In the genomic region with DNA sequence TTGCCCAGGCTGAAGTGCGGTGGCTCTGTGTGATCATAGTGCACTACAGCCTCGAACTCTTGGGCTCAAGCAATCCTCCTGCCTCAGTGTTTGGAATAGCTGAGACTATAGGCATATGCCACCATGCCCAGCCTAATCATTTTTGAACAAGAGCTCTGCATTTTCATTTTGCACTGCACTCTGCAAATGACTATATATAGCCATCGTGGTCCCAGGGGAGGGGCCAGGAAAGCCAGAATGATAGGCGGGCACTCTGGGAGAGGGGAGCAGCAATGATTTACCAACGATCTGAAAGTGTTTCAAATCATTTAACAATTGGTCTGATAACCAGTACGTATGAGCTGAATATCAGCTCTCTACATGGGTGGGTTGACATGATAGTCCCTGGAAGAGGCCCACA, we compare ENCODE assay signal across 25 cellular contexts. TPM values are rescaled to one million over a fixed set of nuclear protein-coding genes. Genes with fewer than 3 reads are reported as not detected.
A peak's percentile ranks its signal among the peaks of the same experiment; 100 is the strongest.
DNase-seq lines count a peak whose midpoint lies in the region; ATAC-seq and TF ChIP-seq lines count a peak whose summit lies in the region.
"Had no signal": no experiment of that assay in that cellular context is flagged by ENCODE, and none has a peak within 500 bp of the region (broad histone marks: within the 10 kb centered on the region; RNA-seq: fewer than 3 reads in every experiment).

No MANE protein-coding gene starts in this region.

- H3K27me3 Mint-ChIP-seq in GM23338 (ENCODE audit: insufficient read depth, low read depth, poor library complexity) = peaks cover 6% of the 10 kb centered on the region
- H3K27me3 Mint-ChIP-seq: naive B cell, T-cell had no signal

- H3K4me1 Mint-ChIP-seq in GM23338 = peaks cover 4% of the 10 kb centered on the region; the same call in 1 of the 3 replicates
- H3K4me1 Mint-ChIP-seq: T-cell had no signal

- no peaks in the 10 kb centered on the region for H3K9me3 Mint-ChIP-seq in activated naive CD4-positive, alpha-beta T cell treated with anti-CD3 and anti-CD28 coated beads, Interleukin-2, amount 50 U/mL, for 72 hours
- H3K9me3 Mint-ChIP-seq in GM23338 = no peaks in the 10 kb centered on the region
- H3K9me3 Mint-ChIP-seq: naive B cell, T-cell had no signal

- CTCF ChIA-PET in A673 (lab: Charles Lee) = interaction anchor here (0.6 kb wide), 1 partner anchor 15 kb away, joined by 9 read pairs; no protein-coding TSS in a partner anchor

- H2AFZ ChIP-seq in hepatocyte (no peak overlapping the region), GM23338 (no peak overlapping the region)

- H3K4me2 ChIP-seq in hepatocyte (no peak overlapping the region), GM23338 (no peak overlapping the region)

- H3K36me3 ChIP-seq in A673 (ENCODE audit: insufficient read depth, low read length, poor library complexity, severe bottlenecking) (no peaks in the 10 kb centered on the region), esophagus (ENCODE audit: control insufficient read depth in 2 of 2, insufficient read depth in 2 of 2, low read length in 1 of 2) (no peaks in the 10 kb centered on the region), sigmoid colon (no peaks in the 10 kb centered on the region), hepatocyte (replicated peaks; ENCODE audit: insufficient read depth, low read depth) (no peaks in the 10 kb centered on the region), GM23338 (ENCODE audit: insufficient read depth) (no peaks in the 10 kb centered on the region)
- H3K36me3 ChIP-seq: HAP-1, ovary had no signal

- H3K4me1 ChIP-seq in A673 (ENCODE audit: insufficient read depth, low read length, poor library complexity, severe bottlenecking) (peaks cover 10% of the 10 kb centered on the region), esophagus (ENCODE audit: control insufficient read depth in 2 of 2, insufficient read depth in 2 of 2, low read length in 1 of 2) (peaks cover 0 to 2% of the 10 kb centered on the region in 2 donors), sigmoid colon (no peaks in the 10 kb centered on the region), hepatocyte (ENCODE audit: insufficient read depth) (no peaks in the 10 kb centered on the region), GM23338 (ENCODE audit: insufficient read depth) (no peaks in the 10 kb centered on the region)

- no peaks in the 10 kb centered on the region for H3K36me3 Mint-ChIP-seq in activated naive CD4-positive, alpha-beta T cell treated with anti-CD3 and anti-CD28 coated beads, Interleukin-2, amount 50 U/mL, for 72 hours
- no peaks in the 10 kb centered on the region for H3K36me3 Mint-ChIP-seq in GM23338 (ENCODE audit: low read depth)
- H3K36me3 Mint-ChIP-seq: T-cell had no signal

- 68 to 78% methylated on average over 6 of the region's 6 CpGs for WGBS in esophagus, 2 donors
- 71 to 75% methylated on average over 6 of the region's 6 CpGs for WGBS in sigmoid colon, 2 donors
- 86% methylated on average over 6 of the region's 6 CpGs for WGBS in hepatocyte (ENCODE audit: low lambda C conversion rate, missing lambda C conversion rate)

- H3K4me3 Mint-ChIP-seq in GM23338 = no peak overlapping the region
- H3K4me3 Mint-ChIP-seq: activated CD8-positive, alpha-beta T cell treated with anti-CD3 and anti-CD28 coated beads, Interleukin-2, amount 10 ng/mL, durations not matched to agents 7 days and 5 days; CD14-positive monocyte; T-cell had no signal

- H3K9me3 ChIP-seq in A673 (ENCODE audit: low read depth, low read length, poor library complexity, severe bottlenecking) (no peaks in the 10 kb centered on the region), esophagus (ENCODE audit: control insufficient read depth in 2 of 2, insufficient read depth in 1 of 2, low read depth in 1 of 2, low read length in 1 of 2) (no peaks in the 10 kb centered on the region), sigmoid colon (no peaks in the 10 kb centered on the region), hepatocyte (ENCODE audit: low read depth) (no peaks in the 10 kb centered on the region)
- H3K9me3 ChIP-seq: HAP-1, ovary had no signal

- no peak for TF ChIP-seq EP300 in sigmoid colon (IDR thresholded peaks at IDR 0.05)

- H3K4me3 ChIP-seq in A673 (ENCODE audit: low read depth, low read length, poor library complexity, severe bottlenecking) (no peak overlapping the region), NB4 (ENCODE audit: low read depth, low read length) (no peak overlapping the region), esophagus (ENCODE audit: low read depth in 1 of 2, low read length in 2 of 2) (no peak overlapping the region), sigmoid colon (no peak overlapping the region), hepatocyte (no peak overlapping the region), GM23338 (no peak overlapping the region)
- H3K4me3 ChIP-seq: HAP-1, ovary had no signal

- intact Hi-C loops in A673 (cut with micrococcal nuclease; ENCODE audit: unreplicated experiment) = no loop called here
- intact Hi-C loops in sigmoid colon (cut with DNase I) = no loop called here

- DNase-seq in A673 (ENCODE audit: low spot score) (peak; percentile 26), NB4 (ENCODE audit: low read depth) (peak; percentile 29), sigmoid colon (no peak), NCI-H526 (lab: John Stamatoyannopoulos, UW) (no peak), hepatocyte (ENCODE audit: low spot score) (no peak), GM23338 (ENCODE audit: low spot score) (no peak)
- DNase-seq in activated naive CD4-positive, alpha-beta T cell treated with anti-CD3 and anti-CD28 coated beads, Interleukin-2, amount 50 U/mL, for 72 hours (ENCODE audit: low spot score in 2 of 2) = no peak
- DNase-seq: ACHN; activated CD4-positive, CD25-positive, alpha-beta regulatory T cell treated with anti-CD3 and anti-CD28 coated beads, Interleukin-2, amount 50 U/mL, for 72 hours; activated CD8-positive, alpha-beta T cell treated with anti-CD3 and anti-CD28 coated beads, Interleukin-2, amount 10 ng/mL, durations not matched to agents 7 days and 5 days; activated naive CD4-positive, alpha-beta T cell; activated T-cell treated with anti-CD3 and anti-CD28 coated beads, Interleukin-2, amount 50 U/mL, for 1 hour; anterior cingulate cortex; central memory CD4-positive, alpha-beta T cell; KG1; naive B cell; NCI-H1048; NCI-H1930; NCI-H82; ovary; SHP77 treated with DMSO at 0.1 percent for 48 hours; T-cell had no signal

- H3K79me2 ChIP-seq in hepatocyte = no peaks in the 10 kb centered on the region
- no peaks in the 10 kb centered on the region for H3K79me2 ChIP-seq in GM23338 (replicated peaks; ENCODE audit: insufficient read depth)

- no peak for TF ChIP-seq POLR2A in NB4 (IDR thresholded peaks at IDR 0.05; ENCODE audit: extremely low read depth, insufficient read length)
- no peak for TF ChIP-seq POLR2A in sigmoid colon (IDR thresholded peaks at IDR 0.05)

- no peaks in the 10 kb centered on the region for H3K9me2 ChIP-seq in hepatocyte (replicated peaks; ENCODE audit: insufficient read depth)
- H3K9me2 ChIP-seq in GM23338 (ENCODE audit: insufficient read depth) = 0 out of 2 replicates have a peak, but pooled peaks cover 3% of the 10 kb centered on the region

- TF ChIP-seq CTCF in A673 (conservative IDR thresholded peaks at IDR 0.05; ENCODE audit: low read depth, low read length) (no peak), NB4 (IDR thresholded peaks at IDR 0.05; ENCODE audit: low read depth, low read length) (no peak), sigmoid colon (IDR thresholded peaks at IDR 0.05) (no peak), hepatocyte (IDR thresholded peaks at IDR 0.05; ENCODE audit: poor library complexity) (no peak), GM23338 (conservative IDR thresholded peaks at IDR 0.05; ENCODE audit: low read depth in 2 of 2) (no peak)

- ATAC-seq in activated naive CD4-positive, alpha-beta T cell treated with anti-CD3 and anti-CD28 coated beads, Interleukin-2, amount 50 U/mL, for 72 hours = no peak
- no peak for ATAC-seq in GM23338
- ATAC-seq: activated CD8-positive, alpha-beta T cell treated with anti-CD3 and anti-CD28 coated beads, Interleukin-2, amount 10 ng/mL, durations not matched to agents 7 days and 5 days; T-cell had no signal

- no peak overlapping the region for H3K27ac Mint-ChIP-seq in activated naive CD4-positive, alpha-beta T cell treated with anti-CD3 and anti-CD28 coated beads, Interleukin-2, amount 50 U/mL, for 72 hours
- H3K27ac Mint-ChIP-seq in GM23338 = no peak overlapping the region
- H3K27ac Mint-ChIP-seq: activated CD8-positive, alpha-beta T cell treated with anti-CD3 and anti-CD28 coated beads, Interleukin-2, amount 10 ng/mL, durations not matched to agents 7 days and 5 days; T-cell had no signal

- no peaks in the 10 kb centered on the region for H4K20me1 ChIP-seq in hepatocyte (ENCODE audit: insufficient read depth, poor library complexity, severe bottlenecking)
- H4K20me1 ChIP-seq in GM23338 (replicated peaks; ENCODE audit: insufficient read depth) = no peaks in the 10 kb centered on the region

- POLR2A ChIA-PET in A673 (lab: Charles Lee; ENCODE audit: low non-redundant PET) = interaction anchor here (0.6 kb wide), 1 partner anchor 234 kb away, joined by 11 read pairs; no protein-coding TSS in a partner anchor

- H3F3A ChIP-seq in GM23338 (replicated peaks; ENCODE audit: low read depth) = no peaks in the 10 kb centered on the region

- H3K27me3 ChIP-seq in A673 (replicated peaks; ENCODE audit: insufficient read depth, low read depth, low read length, poor library complexity) (no peaks in the 10 kb centered on the region), esophagus (ENCODE audit: control insufficient read depth in 1 of 2, insufficient read depth in 2 of 2, low read length in 2 of 2) (no peaks in the 10 kb centered on the region), sigmoid colon (no peaks in the 10 kb centered on the region), hepatocyte (no peaks in the 10 kb centered on the region), GM23338 (ENCODE audit: insufficient read depth) (no peaks in the 10 kb centered on the region)
- H3K27me3 ChIP-seq: ovary had no signal

- BruUV-seq in A673 (replicated peaks; lab: Mats Ljungman, UMichigan) = no TSS peak

- H3K27ac ChIP-seq in A673 (ENCODE audit: low read depth, low read length, poor library complexity, severe bottlenecking) (no peak overlapping the region), esophagus (ENCODE audit: low read depth in 2 of 2, low read length in 1 of 2) (peak overlapping the region; percentile 26 to 42), sigmoid colon (peak overlapping the region in 3 of 4 donors; percentile 31 to 55 (median 40)), hepatocyte (no peak overlapping the region), GM23338 (ENCODE audit: low read depth) (no peak overlapping the region)
- H3K27ac ChIP-seq: ovary had no signal

TF ChIP-seq in GM23338, 12 proteins besides CTCF, POLR2A, EP300 and RAD21:
- no peak for TF ChIP-seq STAT1 (IDR thresholded peaks at IDR 0.05; ENCODE audit: unreplicated experiment)

RNA-seq across cellular contexts. Expression of gene ST3GAL5, which starts 22.3 kb away (rescaled TPM):
- total RNA-seq in A673 (2021) = 25.3 and 27.1 TPM in 2 replicates
- 1 to 10 TPM; 1.9 to 3.2 TPM for polyA plus RNA-seq in esophagus
- 10 to 100 TPM; 16.1 to 24.2 (median 17.9) TPM for total RNA-seq in sigmoid colon
- polyA plus RNA-seq in sigmoid colon = 1 to 10 TPM; 2.8 to 9.7 (median 8.4) TPM
- 1 to 10 TPM; 8.9 TPM for total RNA-seq in activated naive CD4-positive, alpha-beta T cell treated with anti-CD3 and anti-CD28 coated beads, Interleukin-2, amount 50 U/mL, for 72 hours
- 25.6 and 36.5 TPM in 2 replicates for total RNA-seq in hepatocyte
- polyA plus RNA-seq in hepatocyte = 24.4 and 24.7 TPM in 2 replicates
- total RNA-seq in GM23338 (2014; rRNA removed; shearing (Covaris generic)) = 7.9 and 8.9 TPM in 2 replicates
- polyA plus RNA-seq in GM23338 (2016; fragmentation: Nextera tagmentation; extraction: Ambion mirVana) = 2.8 and 3.2 TPM in 2 replicates

Comparison
In these comparisons a context has a peak if more than half of its experiments do, and no peak if none do; other contexts are left out.
1. DNase-seq: peak in A673 (single experiment) and NB4 (single experiment); none in sigmoid colon (single experiment), NCI-H526 (0 of 2), activated naive CD4-positive, alpha-beta T cell treated with anti-CD3 and anti-CD28 coated beads, Interleukin-2, amount 50 U/mL, for 72 hours (0 of 2), hepatocyte (single experiment) and GM23338 (single experiment).
2. H3K27ac ChIP-seq: peak in esophagus (2 of 2) and sigmoid colon (3 of 4); none in A673 (single experiment), hepatocyte (single experiment) and GM23338 (single experiment).